ENCODE assay signal across 9 cellular contexts in genomic region chr20:2654384-2654822, GRCh38. TPM values are rescaled to one million over a fixed set of nuclear protein-coding genes. Genes with fewer than 3 reads are reported as not detected.
DNase-seq lines count a peak whose midpoint lies in the region; ATAC-seq and TF ChIP-seq lines count a peak whose summit lies in the region.
"Had no signal": no experiment of that assay in that cellular context is flagged by ENCODE, and none has a peak within 500 bp of the region (broad histone marks: within the 10 kb centered on the region; RNA-seq: fewer than 3 reads in every experiment).

No MANE protein-coding gene starts in this region.

- peak overlapping the region; percentile 91 for H3K27ac Mint-ChIP-seq in T-helper 17 cell
- H3K27ac Mint-ChIP-seq in stimulated activated effector memory CD8-positive, alpha-beta T cell treated with anti-CD3 and anti-CD28 coated beads, Interleukin-12 subunit alpha, Interleukin-12 subunit beta, amount 100 ng/mL, for 72 hours = peak overlapping the region; percentile 96

- H3K9me3 ChIP-seq in T-helper 17 cell (ENCODE audit: control insufficient read depth, low read length, poor library complexity, severe bottlenecking) = no peaks in the 10 kb centered on the region

- peaks cover 43% of the 10 kb centered on the region for H3K4me1 Mint-ChIP-seq in activated T-cell treated with anti-CD3 and anti-CD28 coated beads, Interleukin-2, amount 50 U/mL, for 4 hours (ENCODE audit: low read depth)
- H3K4me1 Mint-ChIP-seq in T-helper 17 cell = peaks cover 28% of the 10 kb centered on the region
- H3K4me1 Mint-ChIP-seq in stimulated activated effector memory CD8-positive, alpha-beta T cell treated with anti-CD3 and anti-CD28 coated beads, Interleukin-12 subunit alpha, Interleukin-12 subunit beta, amount 100 ng/mL, for 72 hours = peaks cover 51% of the 10 kb centered on the region

- DNase-seq in activated T-cell treated with anti-CD3 and anti-CD28 coated beads, Interleukin-2, amount 50 U/mL, for 4 hours = no peak
- DNase-seq in activated T-cell treated with anti-CD3 and anti-CD28 coated beads, Interleukin-2, amount 50 U/mL, for 1 hour = no peak
- DNase-seq in T-helper 17 cell (no peak), fibroblast of the aortic adventitia (ENCODE audit: low read depth) (no peak), foreskin melanocyte (no peak)
- no peak for DNase-seq in stimulated activated effector memory CD8-positive, alpha-beta T cell treated with anti-CD3 and anti-CD28 coated beads, Interleukin-12 subunit alpha, Interleukin-12 subunit beta, amount 100 ng/mL, for 72 hours (ENCODE audit: low spot score in 2 of 2)
- DNase-seq: COR-L47 had no signal

- no peaks in the 10 kb centered on the region for H3K9me3 Mint-ChIP-seq in activated T-cell treated with anti-CD3 and anti-CD28 coated beads, Interleukin-2, amount 50 U/mL, for 4 hours
- H3K9me3 Mint-ChIP-seq in stimulated activated effector memory CD8-positive, alpha-beta T cell treated with anti-CD3 and anti-CD28 coated beads, Interleukin-12 subunit alpha, Interleukin-12 subunit beta, amount 100 ng/mL, for 72 hours = no peaks in the 10 kb centered on the region

- no peak for TF ChIP-seq CTCF in fibroblast of the aortic adventitia (IDR thresholded peaks at IDR 0.05; ENCODE audit: insufficient read depth, low read length)

- H3K4me3 Mint-ChIP-seq in activated T-cell treated with anti-CD3 and anti-CD28 coated beads, Interleukin-2, amount 50 U/mL, for 4 hours = peak overlapping the region; percentile 89
- H3K4me3 Mint-ChIP-seq in T-helper 17 cell = peak overlapping the region; percentile 91
- H3K4me3 Mint-ChIP-seq in stimulated activated effector memory CD8-positive, alpha-beta T cell treated with anti-CD3 and anti-CD28 coated beads, Interleukin-12 subunit alpha, Interleukin-12 subunit beta, amount 100 ng/mL, for 72 hours = peak overlapping the region; percentile 86

- peak overlapping the region; percentile 99 for H3K4me3 ChIP-seq in fibroblast of the aortic adventitia (ENCODE audit: low read depth, low read length)

- H3K27me3 Mint-ChIP-seq in activated T-cell treated with anti-CD3 and anti-CD28 coated beads, Interleukin-2, amount 50 U/mL, for 4 hours (ENCODE audit: low read depth) = no peaks in the 10 kb centered on the region
- H3K27me3 Mint-ChIP-seq in T-helper 17 cell = no peaks in the 10 kb centered on the region

- H3K36me3 Mint-ChIP-seq in activated T-cell treated with anti-CD3 and anti-CD28 coated beads, Interleukin-2, amount 50 U/mL, for 4 hours (ENCODE audit: insufficient read depth) = peaks cover 50% of the 10 kb centered on the region
- peaks cover 8% of the 10 kb centered on the region for H3K36me3 Mint-ChIP-seq in T-helper 17 cell (ENCODE audit: low read depth)
- H3K36me3 Mint-ChIP-seq in stimulated activated effector memory CD8-positive, alpha-beta T cell treated with anti-CD3 and anti-CD28 coated beads, Interleukin-12 subunit alpha, Interleukin-12 subunit beta, amount 100 ng/mL, for 72 hours = peaks cover 78% of the 10 kb centered on the region

- no peak for ATAC-seq in activated T-cell treated with anti-CD3 and anti-CD28 coated beads, Interleukin-2, amount 50 U/mL, for 4 hours
- ATAC-seq in T-helper 17 cell (no peak), HG02852 (IDR thresholded peaks at IDR 0.05; ENCODE audit: unreplicated experiment) (no peak), GM19397 (IDR thresholded peaks at IDR 0.05; ENCODE audit: unreplicated experiment) (no peak)
- ATAC-seq in stimulated activated effector memory CD8-positive, alpha-beta T cell treated with anti-CD3 and anti-CD28 coated beads, Interleukin-12 subunit alpha, Interleukin-12 subunit beta, amount 100 ng/mL, for 72 hours = no peak

RNA-seq across cellular contexts. Expression of gene NOP56, which starts 2.0 kb away (rescaled TPM):
- 1,000 to 10,000 TPM; 1,094 to 1,238 (median 1,145) TPM for total RNA-seq in activated T-cell treated with anti-CD3 and anti-CD28 coated beads, Interleukin-2, amount 50 U/mL, for 4 hours
- total RNA-seq in T-helper 17 cell (100 to 1,000 TPM; 254 to 274 TPM), fibroblast of the aortic adventitia (ENCODE audit: low replicate concordance) (106 and 263 TPM in 2 replicates)

RNA-seq across cellular contexts. Expression of gene IDH3B, which starts 9.6 kb away (rescaled TPM):
- total RNA-seq in activated T-cell treated with anti-CD3 and anti-CD28 coated beads, Interleukin-2, amount 50 U/mL, for 4 hours = 100 to 1,000 TPM; 150 to 160 (median 158) TPM
- total RNA-seq in T-helper 17 cell = 100 to 1,000 TPM; 112 to 135 TPM
- 64.3 and 71.3 TPM in 2 replicates for total RNA-seq in fibroblast of the aortic adventitia (ENCODE audit: low replicate concordance)

RNA-seq across cellular contexts. Expression of gene EBF4, which starts 38.2 kb away (rescaled TPM):
- total RNA-seq in activated T-cell treated with anti-CD3 and anti-CD28 coated beads, Interleukin-2, amount 50 U/mL, for 4 hours = 1 to 10 TPM in 1 of 3 donors, under 1 TPM in 2; 0.33 to 1.1 (median 0.76) TPM
- total RNA-seq in T-helper 17 cell (1 to 10 TPM; 2.0 to 2.3 TPM), fibroblast of the aortic adventitia (ENCODE audit: low replicate concordance) (0.09 and 2.6 TPM in 2 replicates)
